ENCODE assay signal across 1 cellular context in the genomic region with DNA sequence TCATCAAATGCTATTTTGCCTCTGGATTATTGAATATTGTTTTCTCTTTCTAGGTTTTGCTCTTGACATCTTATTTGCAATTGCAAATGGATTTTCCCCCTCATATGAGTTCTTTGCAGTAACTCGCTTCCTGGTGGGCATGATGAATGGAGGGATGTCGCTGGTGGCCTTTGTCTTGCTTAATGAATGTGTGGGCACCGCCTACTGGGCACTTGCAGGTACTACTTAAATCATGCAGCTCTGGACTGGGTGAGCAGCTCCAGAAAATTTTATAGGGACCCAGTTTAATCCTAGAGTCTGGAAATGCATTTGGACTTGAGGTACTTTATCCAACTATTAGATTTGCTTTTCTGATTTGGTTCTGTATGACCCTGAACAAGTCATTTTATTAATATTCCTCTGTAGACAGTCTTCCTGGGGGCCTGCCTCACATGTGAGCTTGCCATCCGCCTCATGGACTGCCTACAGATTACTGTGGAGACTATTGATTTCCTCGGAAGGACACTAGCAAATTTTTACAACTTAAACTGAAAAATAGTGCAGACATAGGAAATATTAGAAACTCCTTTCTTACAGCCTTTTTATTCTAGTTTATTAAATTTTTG.
TF ChIP-seq lines count a peak whose summit lies in the region.

No MANE protein-coding gene starts in this region.

TF ChIP-seq in K562, 482 proteins besides CTCF, POLR2A, EP300 and RAD21:
- TF ChIP-seq PHTF2 (CRISPR knock-in tag; IDR thresholded peaks at IDR 0.05), result no peak
- no peak for TF ChIP-seq SMARCA5 (IDR thresholded peaks at IDR 0.05)
- TF ChIP-seq NCOA2 (IDR thresholded peaks at IDR 0.05; ENCODE audit: partially characterized antibody in 2 of 2), result no peak
- TF ChIP-seq SNRNP70 (optimal IDR thresholded peaks at IDR 0.05; ENCODE audit: low read depth, low read length), result no peak
- TF ChIP-seq RFX7 (CRISPR knock-in tag; IDR thresholded peaks at IDR 0.05), result no peak
- no peak for TF ChIP-seq ZNF121 (CRISPR knock-in tag; conservative IDR thresholded peaks at IDR 0.05)
- TF ChIP-seq CEBPB (tag; IDR thresholded peaks at IDR 0.05), result peak; percentile 41
- TF ChIP-seq, protein P1, sequence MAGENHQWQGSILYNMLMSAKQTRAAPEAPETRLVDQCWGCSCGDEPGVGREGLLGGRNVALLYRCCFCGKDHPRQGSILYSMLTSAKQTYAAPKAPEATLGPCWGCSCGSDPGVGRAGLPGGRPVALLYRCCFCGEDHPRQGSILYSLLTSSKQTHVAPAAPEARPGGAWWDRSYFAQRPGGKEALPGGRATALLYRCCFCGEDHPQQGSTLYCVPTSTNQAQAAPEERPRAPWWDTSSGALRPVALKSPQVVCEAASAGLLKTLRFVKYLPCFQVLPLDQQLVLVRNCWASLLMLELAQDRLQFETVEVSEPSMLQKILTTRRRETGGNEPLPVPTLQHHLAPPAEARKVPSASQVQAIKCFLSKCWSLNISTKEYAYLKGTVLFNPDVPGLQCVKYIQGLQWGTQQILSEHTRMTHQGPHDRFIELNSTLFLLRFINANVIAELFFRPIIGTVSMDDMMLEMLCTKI (IDR thresholded peaks at IDR 0.05; ENCODE audit: partially characterized antibody), result no peak
- no peak for TF ChIP-seq SAFB2 (IDR thresholded peaks at IDR 0.05; ENCODE audit: borderline replicate concordance, low read depth, low read length, severe bottlenecking)
- no peak for TF ChIP-seq HNRNPL (IDR thresholded peaks at IDR 0.05; ENCODE audit: low read depth, low read length)
- no peak for TF ChIP-seq ZNF282 (CRISPR knock-in tag; IDR thresholded peaks at IDR 0.05)
- no peak for TF ChIP-seq CEBPG (CRISPR knock-in tag; IDR thresholded peaks at IDR 0.05)
- TF ChIP-seq CEBPG (tag; conservative IDR thresholded peaks at IDR 0.05 in 1 of 2, IDR thresholded peaks at IDR 0.05 in 1 of 2), result peak in 1 of 2 experiments; percentile 43; a peak in 1 of 4 replicates
- TF ChIP-seq CREBBP (IDR thresholded peaks at IDR 0.05; ENCODE audit: low read depth, low read length), result no peak
- TF ChIP-seq, protein P2, sequence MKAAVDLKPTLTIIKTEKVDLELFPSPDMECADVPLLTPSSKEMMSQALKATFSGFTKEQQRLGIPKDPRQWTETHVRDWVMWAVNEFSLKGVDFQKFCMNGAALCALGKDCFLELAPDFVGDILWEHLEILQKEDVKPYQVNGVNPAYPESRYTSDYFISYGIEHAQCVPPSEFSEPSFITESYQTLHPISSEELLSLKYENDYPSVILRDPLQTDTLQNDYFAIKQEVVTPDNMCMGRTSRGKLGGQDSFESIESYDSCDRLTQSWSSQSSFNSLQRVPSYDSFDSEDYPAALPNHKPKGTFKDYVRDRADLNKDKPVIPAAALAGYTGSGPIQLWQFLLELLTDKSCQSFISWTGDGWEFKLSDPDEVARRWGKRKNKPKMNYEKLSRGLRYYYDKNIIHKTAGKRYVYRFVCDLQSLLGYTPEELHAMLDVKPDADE (conservative IDR thresholded peaks at IDR 0.05; ENCODE audit: control insufficient read depth, low read depth, low read length), result no peak
- TF ChIP-seq, protein P3, sequence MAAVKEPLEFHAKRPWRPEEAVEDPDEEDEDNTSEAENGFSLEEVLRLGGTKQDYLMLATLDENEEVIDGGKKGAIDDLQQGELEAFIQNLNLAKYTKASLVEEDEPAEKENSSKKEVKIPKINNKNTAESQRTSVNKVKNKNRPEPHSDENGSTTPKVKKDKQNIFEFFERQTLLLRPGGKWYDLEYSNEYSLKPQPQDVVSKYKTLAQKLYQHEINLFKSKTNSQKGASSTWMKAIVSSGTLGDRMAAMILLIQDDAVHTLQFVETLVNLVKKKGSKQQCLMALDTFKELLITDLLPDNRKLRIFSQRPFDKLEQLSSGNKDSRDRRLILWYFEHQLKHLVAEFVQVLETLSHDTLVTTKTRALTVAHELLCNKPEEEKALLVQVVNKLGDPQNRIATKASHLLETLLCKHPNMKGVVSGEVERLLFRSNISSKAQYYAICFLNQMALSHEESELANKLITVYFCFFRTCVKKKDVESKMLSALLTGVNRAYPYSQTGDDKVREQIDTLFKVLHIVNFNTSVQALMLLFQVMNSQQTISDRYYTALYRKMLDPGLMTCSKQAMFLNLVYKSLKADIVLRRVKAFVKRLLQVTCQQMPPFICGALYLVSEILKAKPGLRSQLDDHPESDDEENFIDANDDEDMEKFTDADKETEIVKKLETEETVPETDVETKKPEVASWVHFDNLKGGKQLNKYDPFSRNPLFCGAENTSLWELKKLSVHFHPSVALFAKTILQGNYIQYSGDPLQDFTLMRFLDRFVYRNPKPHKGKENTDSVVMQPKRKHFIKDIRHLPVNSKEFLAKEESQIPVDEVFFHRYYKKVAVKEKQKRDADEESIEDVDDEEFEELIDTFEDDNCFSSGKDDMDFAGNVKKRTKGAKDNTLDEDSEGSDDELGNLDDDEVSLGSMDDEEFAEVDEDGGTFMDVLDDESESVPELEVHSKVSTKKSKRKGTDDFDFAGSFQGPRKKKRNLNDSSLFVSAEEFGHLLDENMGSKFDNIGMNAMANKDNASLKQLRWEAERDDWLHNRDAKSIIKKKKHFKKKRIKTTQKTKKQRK (IDR thresholded peaks at IDR 0.05; ENCODE audit: borderline replicate concordance, low read depth, low read length), result no peak
- TF ChIP-seq, protein P4, sequence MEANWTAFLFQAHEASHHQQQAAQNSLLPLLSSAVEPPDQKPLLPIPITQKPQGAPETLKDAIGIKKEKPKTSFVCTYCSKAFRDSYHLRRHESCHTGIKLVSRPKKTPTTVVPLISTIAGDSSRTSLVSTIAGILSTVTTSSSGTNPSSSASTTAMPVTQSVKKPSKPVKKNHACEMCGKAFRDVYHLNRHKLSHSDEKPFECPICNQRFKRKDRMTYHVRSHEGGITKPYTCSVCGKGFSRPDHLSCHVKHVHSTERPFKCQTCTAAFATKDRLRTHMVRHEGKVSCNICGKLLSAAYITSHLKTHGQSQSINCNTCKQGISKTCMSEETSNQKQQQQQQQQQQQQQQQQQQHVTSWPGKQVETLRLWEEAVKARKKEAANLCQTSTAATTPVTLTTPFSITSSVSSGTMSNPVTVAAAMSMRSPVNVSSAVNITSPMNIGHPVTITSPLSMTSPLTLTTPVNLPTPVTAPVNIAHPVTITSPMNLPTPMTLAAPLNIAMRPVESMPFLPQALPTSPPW (CRISPR knock-in tag; IDR thresholded peaks at IDR 0.05), result no peak
- TF ChIP-seq FOXK2 (conservative IDR thresholded peaks at IDR 0.05 in 1 of 2, IDR thresholded peaks at IDR 0.05 in 1 of 2; ENCODE audit: low read depth in 2 of 2), result no peak
- TF ChIP-seq SMC3 (conservative IDR thresholded peaks at IDR 0.05; ENCODE audit: insufficient read depth, low read depth, low read length), result 0 out of 2 replicates have a peak, but pooled peaks have one; percentile 32
- TF ChIP-seq, protein P5, sequence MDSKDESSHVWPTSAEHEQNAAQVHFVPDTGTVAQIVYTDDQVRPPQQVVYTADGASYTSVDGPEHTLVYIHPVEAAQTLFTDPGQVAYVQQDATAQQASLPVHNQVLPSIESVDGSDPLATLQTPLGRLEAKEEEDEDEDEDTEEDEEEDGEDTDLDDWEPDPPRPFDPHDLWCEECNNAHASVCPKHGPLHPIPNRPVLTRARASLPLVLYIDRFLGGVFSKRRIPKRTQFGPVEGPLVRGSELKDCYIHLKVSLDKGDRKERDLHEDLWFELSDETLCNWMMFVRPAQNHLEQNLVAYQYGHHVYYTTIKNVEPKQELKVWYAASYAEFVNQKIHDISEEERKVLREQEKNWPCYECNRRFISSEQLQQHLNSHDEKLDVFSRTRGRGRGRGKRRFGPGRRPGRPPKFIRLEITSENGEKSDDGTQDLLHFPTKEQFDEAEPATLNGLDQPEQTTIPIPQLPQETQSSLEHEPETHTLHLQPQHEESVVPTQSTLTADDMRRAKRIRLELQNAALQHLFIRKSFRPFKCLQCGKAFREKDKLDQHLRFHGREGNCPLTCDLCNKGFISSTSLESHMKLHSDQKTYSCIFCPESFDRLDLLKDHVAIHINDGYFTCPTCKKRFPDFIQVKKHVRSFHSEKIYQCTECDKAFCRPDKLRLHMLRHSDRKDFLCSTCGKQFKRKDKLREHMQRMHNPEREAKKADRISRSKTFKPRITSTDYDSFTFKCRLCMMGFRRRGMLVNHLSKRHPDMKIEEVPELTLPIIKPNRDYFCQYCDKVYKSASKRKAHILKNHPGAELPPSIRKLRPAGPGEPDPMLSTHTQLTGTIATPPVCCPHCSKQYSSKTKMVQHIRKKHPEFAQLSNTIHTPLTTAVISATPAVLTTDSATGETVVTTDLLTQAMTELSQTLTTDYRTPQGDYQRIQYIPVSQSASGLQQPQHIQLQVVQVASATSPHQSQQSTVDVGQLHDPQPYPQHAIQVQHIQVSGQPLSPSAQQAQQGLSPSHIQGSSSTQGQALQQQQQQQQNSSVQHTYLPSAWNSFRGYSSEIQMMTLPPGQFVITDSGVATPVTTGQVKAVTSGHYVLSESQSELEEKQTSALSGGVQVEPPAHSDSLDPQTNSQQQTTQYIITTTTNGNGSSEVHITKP (IDR thresholded peaks at IDR 0.05; ENCODE audit: partially characterized antibody), result no peak
- TF ChIP-seq, protein P6, sequence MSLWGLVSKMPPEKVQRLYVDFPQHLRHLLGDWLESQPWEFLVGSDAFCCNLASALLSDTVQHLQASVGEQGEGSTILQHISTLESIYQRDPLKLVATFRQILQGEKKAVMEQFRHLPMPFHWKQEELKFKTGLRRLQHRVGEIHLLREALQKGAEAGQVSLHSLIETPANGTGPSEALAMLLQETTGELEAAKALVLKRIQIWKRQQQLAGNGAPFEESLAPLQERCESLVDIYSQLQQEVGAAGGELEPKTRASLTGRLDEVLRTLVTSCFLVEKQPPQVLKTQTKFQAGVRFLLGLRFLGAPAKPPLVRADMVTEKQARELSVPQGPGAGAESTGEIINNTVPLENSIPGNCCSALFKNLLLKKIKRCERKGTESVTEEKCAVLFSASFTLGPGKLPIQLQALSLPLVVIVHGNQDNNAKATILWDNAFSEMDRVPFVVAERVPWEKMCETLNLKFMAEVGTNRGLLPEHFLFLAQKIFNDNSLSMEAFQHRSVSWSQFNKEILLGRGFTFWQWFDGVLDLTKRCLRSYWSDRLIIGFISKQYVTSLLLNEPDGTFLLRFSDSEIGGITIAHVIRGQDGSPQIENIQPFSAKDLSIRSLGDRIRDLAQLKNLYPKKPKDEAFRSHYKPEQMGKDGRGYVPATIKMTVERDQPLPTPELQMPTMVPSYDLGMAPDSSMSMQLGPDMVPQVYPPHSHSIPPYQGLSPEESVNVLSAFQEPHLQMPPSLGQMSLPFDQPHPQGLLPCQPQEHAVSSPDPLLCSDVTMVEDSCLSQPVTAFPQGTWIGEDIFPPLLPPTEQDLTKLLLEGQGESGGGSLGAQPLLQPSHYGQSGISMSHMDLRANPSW (CRISPR knock-in tag; IDR thresholded peaks at IDR 0.05), result no peak
- no peak for TF ChIP-seq MAFK (IDR thresholded peaks at IDR 0.05; ENCODE audit: low read length)
- TF ChIP-seq GABPB1 (CRISPR knock-in tag; IDR thresholded peaks at IDR 0.05), result no peak
- no peak for TF ChIP-seq TRIM24 (IDR thresholded peaks at IDR 0.05)
- no peak for TF ChIP-seq HNRNPUL1 (IDR thresholded peaks at IDR 0.05; ENCODE audit: low read length)
